ENCODE assay signal across 1 cellular context in the genomic region with DNA sequence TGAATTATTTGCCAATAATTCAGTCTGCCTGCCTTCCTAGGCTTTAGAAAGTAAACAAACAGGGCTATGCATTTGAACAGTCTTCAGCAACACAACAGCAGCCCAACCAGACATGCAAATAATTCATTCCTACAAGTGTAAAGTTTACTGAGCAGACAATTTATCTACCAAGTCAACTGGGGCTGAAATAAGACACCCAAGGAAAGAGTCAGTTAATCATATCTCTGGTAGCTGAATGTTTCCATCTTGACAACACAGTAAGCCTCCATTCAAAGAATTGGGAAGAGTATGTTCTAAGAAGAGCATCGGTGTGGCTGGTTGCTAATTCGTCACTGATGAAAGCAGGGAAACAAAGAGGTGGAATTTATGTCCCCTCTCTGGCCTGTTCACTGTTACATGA.
TF ChIP-seq lines count a peak whose summit lies in the region.

No MANE protein-coding gene starts in this region.

TF ChIP-seq in GM23338, 12 proteins besides CTCF, POLR2A, EP300 and RAD21:
- TF ChIP-seq ZNF114 (CRISPR knock-in tag; IDR thresholded peaks at IDR 0.05) (no peak), JUNB (IDR thresholded peaks at IDR 0.05; ENCODE audit: unreplicated experiment) (no peak), EZH2phosphoT487 (IDR thresholded peaks at IDR 0.05; ENCODE audit: unreplicated experiment) (no peak), NANOG (IDR thresholded peaks at IDR 0.05; ENCODE audit: borderline replicate concordance) (no peak), EZH2 (IDR thresholded peaks at IDR 0.05; ENCODE audit: low read depth, unreplicated experiment) (no peak), STAT1 (IDR thresholded peaks at IDR 0.05; ENCODE audit: unreplicated experiment) (no peak), POLR2AphosphoS5 (IDR thresholded peaks at IDR 0.05; ENCODE audit: low read depth) (no peak), ZNF331 (CRISPR knock-in tag; IDR thresholded peaks at IDR 0.05; ENCODE audit: low read depth) (no peak), CREB1 (CRISPR knock-in tag; IDR thresholded peaks at IDR 0.05; ENCODE audit: low read depth) (no peak)
- TF ChIP-seq, protein P1, sequence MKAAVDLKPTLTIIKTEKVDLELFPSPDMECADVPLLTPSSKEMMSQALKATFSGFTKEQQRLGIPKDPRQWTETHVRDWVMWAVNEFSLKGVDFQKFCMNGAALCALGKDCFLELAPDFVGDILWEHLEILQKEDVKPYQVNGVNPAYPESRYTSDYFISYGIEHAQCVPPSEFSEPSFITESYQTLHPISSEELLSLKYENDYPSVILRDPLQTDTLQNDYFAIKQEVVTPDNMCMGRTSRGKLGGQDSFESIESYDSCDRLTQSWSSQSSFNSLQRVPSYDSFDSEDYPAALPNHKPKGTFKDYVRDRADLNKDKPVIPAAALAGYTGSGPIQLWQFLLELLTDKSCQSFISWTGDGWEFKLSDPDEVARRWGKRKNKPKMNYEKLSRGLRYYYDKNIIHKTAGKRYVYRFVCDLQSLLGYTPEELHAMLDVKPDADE (IDR thresholded peaks at IDR 0.05): no peak
- TF ChIP-seq, protein P2, sequence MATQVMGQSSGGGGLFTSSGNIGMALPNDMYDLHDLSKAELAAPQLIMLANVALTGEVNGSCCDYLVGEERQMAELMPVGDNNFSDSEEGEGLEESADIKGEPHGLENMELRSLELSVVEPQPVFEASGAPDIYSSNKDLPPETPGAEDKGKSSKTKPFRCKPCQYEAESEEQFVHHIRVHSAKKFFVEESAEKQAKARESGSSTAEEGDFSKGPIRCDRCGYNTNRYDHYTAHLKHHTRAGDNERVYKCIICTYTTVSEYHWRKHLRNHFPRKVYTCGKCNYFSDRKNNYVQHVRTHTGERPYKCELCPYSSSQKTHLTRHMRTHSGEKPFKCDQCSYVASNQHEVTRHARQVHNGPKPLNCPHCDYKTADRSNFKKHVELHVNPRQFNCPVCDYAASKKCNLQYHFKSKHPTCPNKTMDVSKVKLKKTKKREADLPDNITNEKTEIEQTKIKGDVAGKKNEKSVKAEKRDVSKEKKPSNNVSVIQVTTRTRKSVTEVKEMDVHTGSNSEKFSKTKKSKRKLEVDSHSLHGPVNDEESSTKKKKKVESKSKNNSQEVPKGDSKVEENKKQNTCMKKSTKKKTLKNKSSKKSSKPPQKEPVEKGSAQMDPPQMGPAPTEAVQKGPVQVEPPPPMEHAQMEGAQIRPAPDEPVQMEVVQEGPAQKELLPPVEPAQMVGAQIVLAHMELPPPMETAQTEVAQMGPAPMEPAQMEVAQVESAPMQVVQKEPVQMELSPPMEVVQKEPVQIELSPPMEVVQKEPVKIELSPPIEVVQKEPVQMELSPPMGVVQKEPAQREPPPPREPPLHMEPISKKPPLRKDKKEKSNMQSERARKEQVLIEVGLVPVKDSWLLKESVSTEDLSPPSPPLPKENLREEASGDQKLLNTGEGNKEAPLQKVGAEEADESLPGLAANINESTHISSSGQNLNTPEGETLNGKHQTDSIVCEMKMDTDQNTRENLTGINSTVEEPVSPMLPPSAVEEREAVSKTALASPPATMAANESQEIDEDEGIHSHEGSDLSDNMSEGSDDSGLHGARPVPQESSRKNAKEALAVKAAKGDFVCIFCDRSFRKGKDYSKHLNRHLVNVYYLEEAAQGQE (IDR thresholded peaks at IDR 0.05; ENCODE audit: unreplicated experiment): no peak
- TF ChIP-seq, protein P3, sequence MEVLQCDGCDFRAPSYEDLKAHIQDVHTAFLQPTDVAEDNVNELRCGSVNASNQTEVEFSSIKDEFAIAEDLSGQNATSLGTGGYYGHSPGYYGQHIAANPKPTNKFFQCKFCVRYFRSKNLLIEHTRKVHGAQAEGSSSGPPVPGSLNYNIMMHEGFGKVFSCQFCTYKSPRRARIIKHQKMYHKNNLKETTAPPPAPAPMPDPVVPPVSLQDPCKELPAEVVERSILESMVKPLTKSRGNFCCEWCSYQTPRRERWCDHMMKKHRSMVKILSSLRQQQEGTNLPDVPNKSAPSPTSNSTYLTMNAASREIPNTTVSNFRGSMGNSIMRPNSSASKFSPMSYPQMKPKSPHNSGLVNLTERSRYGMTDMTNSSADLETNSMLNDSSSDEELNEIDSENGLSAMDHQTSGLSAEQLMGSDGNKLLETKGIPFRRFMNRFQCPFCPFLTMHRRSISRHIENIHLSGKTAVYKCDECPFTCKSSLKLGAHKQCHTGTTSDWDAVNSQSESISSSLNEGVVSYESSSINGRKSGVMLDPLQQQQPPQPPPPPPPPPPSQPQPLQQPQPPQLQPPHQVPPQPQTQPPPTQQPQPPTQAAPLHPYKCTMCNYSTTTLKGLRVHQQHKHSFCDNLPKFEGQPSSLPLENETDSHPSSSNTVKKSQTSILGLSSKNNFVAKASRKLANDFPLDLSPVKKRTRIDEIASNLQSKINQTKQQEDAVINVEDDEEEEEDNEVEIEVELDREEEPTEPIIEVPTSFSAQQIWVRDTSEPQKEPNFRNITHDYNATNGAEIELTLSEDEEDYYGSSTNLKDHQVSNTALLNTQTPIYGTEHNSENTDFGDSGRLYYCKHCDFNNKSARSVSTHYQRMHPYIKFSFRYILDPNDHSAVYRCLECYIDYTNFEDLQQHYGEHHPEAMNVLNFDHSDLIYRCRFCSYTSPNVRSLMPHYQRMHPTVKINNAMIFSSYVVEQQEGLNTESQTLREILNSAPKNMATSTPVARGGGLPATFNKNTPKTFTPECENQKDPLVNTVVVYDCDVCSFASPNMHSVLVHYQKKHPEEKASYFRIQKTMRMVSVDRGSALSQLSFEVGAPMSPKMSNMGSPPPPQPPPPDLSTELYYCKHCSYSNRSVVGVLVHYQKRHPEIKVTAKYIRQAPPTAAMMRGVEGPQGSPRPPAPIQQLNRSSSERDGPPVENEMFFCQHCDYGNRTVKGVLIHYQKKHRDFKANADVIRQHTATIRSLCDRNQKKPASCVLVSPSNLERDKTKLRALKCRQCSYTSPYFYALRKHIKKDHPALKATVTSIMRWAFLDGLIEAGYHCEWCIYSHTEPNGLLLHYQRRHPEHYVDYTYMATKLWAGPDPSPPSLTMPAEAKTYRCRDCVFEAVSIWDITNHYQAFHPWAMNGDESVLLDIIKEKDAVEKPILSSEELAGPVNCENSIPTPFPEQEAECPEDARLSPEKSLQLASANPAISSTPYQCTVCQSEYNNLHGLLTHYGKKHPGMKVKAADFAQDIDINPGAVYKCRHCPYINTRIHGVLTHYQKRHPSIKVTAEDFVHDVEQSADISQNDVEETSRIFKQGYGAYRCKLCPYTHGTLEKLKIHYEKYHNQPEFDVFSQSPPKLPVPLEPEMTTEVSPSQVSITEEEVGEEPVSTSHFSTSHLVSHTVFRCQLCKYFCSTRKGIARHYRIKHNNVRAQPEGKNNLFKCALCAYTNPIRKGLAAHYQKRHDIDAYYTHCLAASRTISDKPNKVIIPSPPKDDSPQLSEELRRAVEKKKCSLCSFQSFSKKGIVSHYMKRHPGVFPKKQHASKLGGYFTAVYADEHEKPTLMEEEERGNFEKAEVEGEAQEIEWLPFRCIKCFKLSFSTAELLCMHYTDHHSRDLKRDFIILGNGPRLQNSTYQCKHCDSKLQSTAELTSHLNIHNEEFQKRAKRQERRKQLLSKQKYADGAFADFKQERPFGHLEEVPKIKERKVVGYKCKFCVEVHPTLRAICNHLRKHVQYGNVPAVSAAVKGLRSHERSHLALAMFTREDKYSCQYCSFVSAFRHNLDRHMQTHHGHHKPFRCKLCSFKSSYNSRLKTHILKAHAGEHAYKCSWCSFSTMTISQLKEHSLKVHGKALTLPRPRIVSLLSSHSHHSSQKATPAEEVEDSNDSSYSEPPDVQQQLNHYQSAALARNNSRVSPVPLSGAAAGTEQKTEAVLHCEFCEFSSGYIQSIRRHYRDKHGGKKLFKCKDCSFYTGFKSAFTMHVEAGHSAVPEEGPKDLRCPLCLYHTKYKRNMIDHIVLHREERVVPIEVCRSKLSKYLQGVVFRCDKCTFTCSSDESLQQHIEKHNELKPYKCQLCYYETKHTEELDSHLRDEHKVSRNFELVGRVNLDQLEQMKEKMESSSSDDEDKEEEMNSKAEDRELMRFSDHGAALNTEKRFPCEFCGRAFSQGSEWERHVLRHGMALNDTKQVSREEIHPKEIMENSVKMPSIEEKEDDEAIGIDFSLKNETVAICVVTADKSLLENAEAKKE (CRISPR knock-in tag; IDR thresholded peaks at IDR 0.05): no peak
TF ChIP-seq in GM23338: peak in this region for 0.
